Comparison of ENCODE assay signal across 28 cellular contexts in the genomic region with DNA sequence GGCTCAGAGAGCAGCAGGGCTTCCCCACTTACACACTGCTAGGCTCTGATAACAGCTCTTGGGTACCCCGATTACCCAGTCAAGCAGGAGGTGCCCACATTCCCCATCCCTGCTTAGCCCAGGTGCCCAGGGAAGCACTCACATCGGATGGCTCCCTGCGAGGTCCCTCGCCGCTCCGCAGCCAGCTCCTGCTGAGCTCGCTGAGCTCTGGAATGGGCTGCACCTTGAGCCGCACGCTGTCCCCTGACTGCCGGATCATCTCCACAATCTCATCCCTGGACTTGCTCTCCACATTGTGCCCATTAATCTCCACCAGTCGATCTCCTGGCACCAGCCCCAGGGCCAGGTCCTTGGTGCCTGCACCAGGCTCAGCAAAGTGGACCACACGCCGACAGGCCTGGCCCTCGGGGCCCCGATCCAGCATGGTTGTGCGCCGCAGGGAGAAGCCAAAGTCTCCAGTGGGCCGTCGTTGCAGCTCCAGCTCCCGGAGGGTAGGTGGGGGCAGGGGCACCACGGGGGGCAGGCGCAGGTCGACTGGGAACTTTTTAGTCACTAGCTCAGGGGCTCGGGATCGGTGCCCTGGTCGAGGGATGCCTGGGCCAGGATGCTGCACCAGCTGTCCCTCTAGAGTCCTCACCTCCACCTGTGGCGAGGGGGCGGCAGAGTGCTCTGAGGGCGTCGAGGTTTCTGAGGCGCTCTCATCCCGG. TPM values are rescaled to one million over a fixed set of nuclear protein-coding genes. Genes with fewer than 3 reads are reported as not detected.
DNase-seq lines count a peak whose midpoint lies in the region; ATAC-seq, FAIRE-seq and TF ChIP-seq lines count a peak whose summit lies in the region.
"Had no signal": no experiment of that assay in that cellular context is flagged by ENCODE, and none has a peak within 500 bp of the region (broad histone marks: within the 10 kb centered on the region; RNA-seq: fewer than 3 reads in every experiment).

No MANE protein-coding gene starts in this region.

- POLR2A ChIA-PET in WTC11 (lab: Charles Lee) = no interaction called here

- H3K27ac ChIP-seq in kidney (ENCODE audit: low read depth in 2 of 2, low read length in 2 of 2) = no peak overlapping the region
- H3K27ac ChIP-seq: A549, C4-2B had no signal

- intact Hi-C loops in kidney (cut with DNase I) = no loop called here

- H3K9ac ChIP-seq in kidney (ENCODE audit: low read length in 2 of 2) = no peak overlapping the region
- H3K9ac ChIP-seq: SK-N-SH had no signal

- H3K36me3 ChIP-seq in H7 (replicated peaks; ENCODE audit: control insufficient read depth, insufficient read depth, low read length) = peaks cover 4% of the 10 kb centered on the region
- peaks cover 3 to 10% of the 10 kb centered on the region in 2 donors for H3K36me3 ChIP-seq in kidney (ENCODE audit: control insufficient read depth in 1 of 2, insufficient read depth in 2 of 2, low read length in 2 of 2)

- FAIRE-seq in kidney (lab: Jason Lieb, UNC) = no peak
- no peak for FAIRE-seq in GM19239 (lab: Jason Lieb, UNC)
- FAIRE-seq: A549, GM12891, RCC 7860 had no signal

- no peak for TF ChIP-seq CTCF in WTC11 (IDR thresholded peaks at IDR 0.05)
- TF ChIP-seq CTCF in kidney (IDR thresholded peaks at IDR 0.05; ENCODE audit: borderline replicate concordance, extremely low read depth, insufficient read depth) = no peak

- H3K27ac Mint-ChIP-seq in WTC11 = no peak overlapping the region
- H3K27ac Mint-ChIP-seq in stimulated activated effector memory CD8-positive, alpha-beta T cell treated with anti-CD3 and anti-CD28 coated beads, Interleukin-12 subunit alpha, Interleukin-12 subunit beta, amount 100 ng/mL, for 72 hours = peak overlapping the region; percentile 37
- H3K27ac Mint-ChIP-seq: B cell had no signal

- H3K4me1 ChIP-seq in kidney (ENCODE audit: control insufficient read depth in 1 of 2, insufficient read depth in 1 of 2, low read depth in 1 of 2, low read length in 2 of 2) = peaks cover 24 to 30% of the 10 kb centered on the region in 2 donors

- H3K27me3 Mint-ChIP-seq in WTC11 (ENCODE audit: low read depth) = no peaks in the 10 kb centered on the region
- H3K27me3 Mint-ChIP-seq: B cell; CD8-positive, alpha-beta memory T cell had no signal

- DNase-seq in H7 (peak; percentile 65), WTC11 (ENCODE audit: low spot score) (no peak), kidney (peak; percentile 61), GM19239 (ENCODE audit: insufficient read length, low spot score) (no peak), AML-193 (lab: John Stamatoyannopoulos, UW) (no peak), NCI-H226 (no peak)
- no peak for DNase-seq in stimulated activated effector memory CD8-positive, alpha-beta T cell treated with anti-CD3 and anti-CD28 coated beads, Interleukin-12 subunit alpha, Interleukin-12 subunit beta, amount 100 ng/mL, for 72 hours (ENCODE audit: low spot score in 2 of 2)
- DNase-seq: CD8-positive, alpha-beta memory T cell; DMS79 treated with DMSO at 0.1 percent for 48 hours; GF-D8; HCEC 1CT; KG1; MG63; NCI-H1105 treated with DMSO at 0.1 percent for 48 hours; NCI-H146; NCI-H1930; NCI-H2107; NCI-H446; NCI-H524 treated with DMSO at 0.1 percent for 48 hours; NCI-H774; SIG-M5; SK-N-SH; SW 1271 had no signal

- CTCF ChIA-PET in WTC11 (lab: Charles Lee) = interaction anchor here (0.6 to 3.9 kb wide), 6 partner anchors 14 to 60 kb away, joined by 3 to 28 read pairs (median 4); a partner anchor contains a TSS

- peaks cover 12% of the 10 kb centered on the region for H3K4me1 Mint-ChIP-seq in WTC11
- no peaks in the 10 kb centered on the region for H3K4me1 Mint-ChIP-seq in stimulated activated effector memory CD8-positive, alpha-beta T cell treated with anti-CD3 and anti-CD28 coated beads, Interleukin-12 subunit alpha, Interleukin-12 subunit beta, amount 100 ng/mL, for 72 hours
- H3K4me1 Mint-ChIP-seq: B cell had no signal

- no peaks in the 10 kb centered on the region for H3K9me3 ChIP-seq in kidney (ENCODE audit: control insufficient read depth in 1 of 2, low read length in 2 of 2)
- H3K9me3 ChIP-seq: A549, MG63, SK-N-SH had no signal

- H3K27me3 ChIP-seq in H7 (ENCODE audit: control insufficient read depth, insufficient read depth, low read length) = no peaks in the 10 kb centered on the region
- H3K27me3 ChIP-seq: MG63 had no signal

- H3K9me3 Mint-ChIP-seq in WTC11 = no peaks in the 10 kb centered on the region
- no peaks in the 10 kb centered on the region for H3K9me3 Mint-ChIP-seq in stimulated activated effector memory CD8-positive, alpha-beta T cell treated with anti-CD3 and anti-CD28 coated beads, Interleukin-12 subunit alpha, Interleukin-12 subunit beta, amount 100 ng/mL, for 72 hours
- H3K9me3 Mint-ChIP-seq: CD8-positive, alpha-beta memory T cell had no signal

- no peak overlapping the region for H3K4me3 Mint-ChIP-seq in WTC11
- H3K4me3 Mint-ChIP-seq in stimulated activated effector memory CD8-positive, alpha-beta T cell treated with anti-CD3 and anti-CD28 coated beads, Interleukin-12 subunit alpha, Interleukin-12 subunit beta, amount 100 ng/mL, for 72 hours = no peak overlapping the region
- H3K4me3 Mint-ChIP-seq: B cell; CD8-positive, alpha-beta memory T cell had no signal

- H3K36me3 Mint-ChIP-seq in WTC11 = peaks cover 17% of the 10 kb centered on the region
- H3K36me3 Mint-ChIP-seq in stimulated activated effector memory CD8-positive, alpha-beta T cell treated with anti-CD3 and anti-CD28 coated beads, Interleukin-12 subunit alpha, Interleukin-12 subunit beta, amount 100 ng/mL, for 72 hours = peaks cover 8% of the 10 kb centered on the region

- H3K4me3 ChIP-seq in H7 (ENCODE audit: insufficient read depth, low read depth, low read length) (no peak overlapping the region), kidney (ENCODE audit: low read length in 2 of 2) (no peak overlapping the region)
- H3K4me3 ChIP-seq: A549, MG63 had no signal

- peak; percentile 61 for ATAC-seq in WTC11
- ATAC-seq in stimulated activated effector memory CD8-positive, alpha-beta T cell treated with anti-CD3 and anti-CD28 coated beads, Interleukin-12 subunit alpha, Interleukin-12 subunit beta, amount 100 ng/mL, for 72 hours = no peak
- ATAC-seq: A549 had no signal

TF ChIP-seq in WTC11, 78 proteins besides CTCF, POLR2A, EP300 and RAD21 (continues in another document):
- TF ChIP-seq ELF4 (CRISPR knock-in tag; IDR thresholded peaks at IDR 0.05; ENCODE audit: low read depth) (no peak), NFYB (CRISPR knock-in tag; conservative IDR thresholded peaks at IDR 0.05; ENCODE audit: low read depth) (no peak), SMAD4 (CRISPR knock-in tag; IDR thresholded peaks at IDR 0.05) (no peak), ZNF671 (CRISPR knock-in tag; IDR thresholded peaks at IDR 0.05) (no peak), GTF2I (CRISPR knock-in tag; conservative IDR thresholded peaks at IDR 0.05) (no peak), ZNF423 (CRISPR knock-in tag; IDR thresholded peaks at IDR 0.05) (no peak)
- TF ChIP-seq, protein P1, sequence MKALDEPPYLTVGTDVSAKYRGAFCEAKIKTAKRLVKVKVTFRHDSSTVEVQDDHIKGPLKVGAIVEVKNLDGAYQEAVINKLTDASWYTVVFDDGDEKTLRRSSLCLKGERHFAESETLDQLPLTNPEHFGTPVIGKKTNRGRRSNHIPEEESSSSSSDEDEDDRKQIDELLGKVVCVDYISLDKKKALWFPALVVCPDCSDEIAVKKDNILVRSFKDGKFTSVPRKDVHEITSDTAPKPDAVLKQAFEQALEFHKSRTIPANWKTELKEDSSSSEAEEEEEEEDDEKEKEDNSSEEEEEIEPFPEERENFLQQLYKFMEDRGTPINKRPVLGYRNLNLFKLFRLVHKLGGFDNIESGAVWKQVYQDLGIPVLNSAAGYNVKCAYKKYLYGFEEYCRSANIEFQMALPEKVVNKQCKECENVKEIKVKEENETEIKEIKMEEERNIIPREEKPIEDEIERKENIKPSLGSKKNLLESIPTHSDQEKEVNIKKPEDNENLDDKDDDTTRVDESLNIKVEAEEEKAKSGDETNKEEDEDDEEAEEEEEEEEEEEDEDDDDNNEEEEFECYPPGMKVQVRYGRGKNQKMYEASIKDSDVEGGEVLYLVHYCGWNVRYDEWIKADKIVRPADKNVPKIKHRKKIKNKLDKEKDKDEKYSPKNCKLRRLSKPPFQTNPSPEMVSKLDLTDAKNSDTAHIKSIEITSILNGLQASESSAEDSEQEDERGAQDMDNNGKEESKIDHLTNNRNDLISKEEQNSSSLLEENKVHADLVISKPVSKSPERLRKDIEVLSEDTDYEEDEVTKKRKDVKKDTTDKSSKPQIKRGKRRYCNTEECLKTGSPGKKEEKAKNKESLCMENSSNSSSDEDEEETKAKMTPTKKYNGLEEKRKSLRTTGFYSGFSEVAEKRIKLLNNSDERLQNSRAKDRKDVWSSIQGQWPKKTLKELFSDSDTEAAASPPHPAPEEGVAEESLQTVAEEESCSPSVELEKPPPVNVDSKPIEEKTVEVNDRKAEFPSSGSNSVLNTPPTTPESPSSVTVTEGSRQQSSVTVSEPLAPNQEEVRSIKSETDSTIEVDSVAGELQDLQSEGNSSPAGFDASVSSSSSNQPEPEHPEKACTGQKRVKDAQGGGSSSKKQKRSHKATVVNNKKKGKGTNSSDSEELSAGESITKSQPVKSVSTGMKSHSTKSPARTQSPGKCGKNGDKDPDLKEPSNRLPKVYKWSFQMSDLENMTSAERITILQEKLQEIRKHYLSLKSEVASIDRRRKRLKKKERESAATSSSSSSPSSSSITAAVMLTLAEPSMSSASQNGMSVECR (CRISPR knock-in tag; IDR thresholded peaks at IDR 0.05; ENCODE audit: borderline replicate concordance) = no peak
- TF ChIP-seq, protein P2, sequence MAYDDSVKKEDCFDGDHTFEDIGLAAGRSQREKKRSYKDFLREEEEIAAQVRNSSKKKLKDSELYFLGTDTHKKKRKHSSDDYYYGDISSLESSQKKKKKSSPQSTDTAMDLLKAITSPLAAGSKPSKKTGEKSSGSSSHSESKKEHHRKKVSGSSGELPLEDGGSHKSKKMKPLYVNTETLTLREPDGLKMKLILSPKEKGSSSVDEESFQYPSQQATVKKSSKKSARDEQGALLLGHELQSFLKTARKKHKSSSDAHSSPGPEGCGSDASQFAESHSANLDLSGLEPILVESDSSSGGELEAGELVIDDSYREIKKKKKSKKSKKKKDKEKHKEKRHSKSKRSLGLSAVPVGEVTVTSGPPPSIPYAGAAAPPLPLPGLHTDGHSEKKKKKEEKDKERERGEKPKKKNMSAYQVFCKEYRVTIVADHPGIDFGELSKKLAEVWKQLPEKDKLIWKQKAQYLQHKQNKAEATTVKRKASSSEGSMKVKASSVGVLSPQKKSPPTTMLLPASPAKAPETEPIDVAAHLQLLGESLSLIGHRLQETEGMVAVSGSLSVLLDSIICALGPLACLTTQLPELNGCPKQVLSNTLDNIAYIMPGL (CRISPR knock-in tag; IDR thresholded peaks at IDR 0.05) = no peak

RNA-seq across cellular contexts. Expression of a gene that starts 14.2 kb away (rescaled TPM):
- 13.5 and 16.6 TPM in 2 replicates for total RNA-seq in H7 (2014; rRNA removed; shearing (Covaris generic))
- 38.5 to 54.9 TPM (median 42.5 TPM) in 3 replicates for total RNA-seq in WTC11 (2021)
- 60.7 TPM for total RNA-seq in kidney
- polyA plus RNA-seq in kidney (ENCODE audit: insufficient read depth, low read depth, low replicate concordance) = 25.6 TPM

Comparison
In these comparisons a context has a peak if more than half of its experiments do, and no peak if none do; other contexts are left out.
1. DNase-seq: peak in H7 (single experiment) and kidney (single experiment); none in WTC11 (single experiment), stimulated activated effector memory CD8-positive, alpha-beta T cell treated with anti-CD3 and anti-CD28 coated beads, Interleukin-12 subunit alpha, Interleukin-12 subunit beta, amount 100 ng/mL, for 72 hours (0 of 2), GM19239 (single experiment), AML-193 (0 of 2) and NCI-H226 (single experiment).